Comparison of ENCODE assay signal across 6 cellular contexts in genomic region chr3:103613738-103614137, GRCh38.
"Had no signal": no experiment of that assay in that cellular context is flagged by ENCODE, and none has a peak within 500 bp of the region (broad histone marks: within the 10 kb centered on the region; RNA-seq: fewer than 3 reads in every experiment).

No MANE protein-coding gene starts in this region.

- H3K4me3 Mint-ChIP-seq: HFFc6 had no signal

- DNase-seq: GM23248, GOT3, H7, HFFc6, IMR-90 had no signal

- H3K9me3 ChIP-seq: HAP-1 had no signal

- H3K36me3 ChIP-seq: HAP-1 had no signal

- H3K27ac Mint-ChIP-seq: HFFc6 had no signal

- H2AFZ ChIP-seq: GM23248 had no signal

- H3K9ac ChIP-seq: GM23248 had no signal

- H3K4me3 ChIP-seq: GM23248, HAP-1 had no signal

- H3K27ac ChIP-seq: GM23248 had no signal
